ENCODE assay signal across 10 cellular contexts in the genomic region with DNA sequence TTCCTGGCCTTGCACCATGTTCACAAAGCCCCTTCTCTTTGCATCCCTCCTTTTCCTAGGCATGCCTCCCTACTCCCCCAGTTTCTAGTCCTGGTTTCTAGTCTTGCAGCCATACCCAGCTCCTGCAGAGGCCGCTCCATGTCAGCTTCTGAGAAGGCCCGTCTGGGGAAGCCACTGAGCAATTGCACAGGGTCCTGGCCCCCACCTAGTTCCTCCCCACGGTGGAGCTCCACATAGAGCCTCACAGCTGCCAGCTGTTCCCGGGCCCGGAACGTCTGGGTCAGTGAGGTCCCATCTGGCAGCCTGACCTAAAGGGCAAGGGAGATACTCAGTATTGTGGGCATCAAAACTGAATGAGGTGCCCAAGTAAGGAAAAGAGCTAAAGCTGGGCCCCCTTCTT. TPM values are rescaled to one million over a fixed set of nuclear protein-coding genes. Genes with fewer than 3 reads are reported as not detected.
A peak's percentile ranks its signal among the peaks of the same experiment; 100 is the strongest.
DNase-seq lines count a peak whose midpoint lies in the region; ATAC-seq, FAIRE-seq and TF ChIP-seq lines count a peak whose summit lies in the region.
"Had no signal": no experiment of that assay in that cellular context is flagged by ENCODE, and none has a peak within 500 bp of the region (broad histone marks: within the 10 kb centered on the region; RNA-seq: fewer than 3 reads in every experiment).

No MANE protein-coding gene starts in this region.

- no peak overlapping the region for H3K27ac Mint-ChIP-seq in T-helper 2 cell treated with Interferon-gamma antibody and Interleukin-4, amounts not matched to agents 5 μg/mL and 100 μg/mL, for 36 hours

- H2BK15ac ChIP-seq in neuronal stem cell (ENCODE audit: low read length), result no peak overlapping the region

- RAD21 ChIA-PET in HCT116 (lab: Charles Lee; ENCODE audit: low non-redundant PET in 1 of 2, low total read pairs in 2 of 2, uncharacterized antibody in 2 of 2, unreplicated experiment in 2 of 2) (no interaction called here), GM12878 (lab: Charles Lee; ENCODE audit: unreplicated experiment) (interaction anchor here (1.1 kb wide), 1 partner anchor 17 kb away, joined by 3 read pairs; no protein-coding TSS in a partner anchor)

- no peak overlapping the region for H3K4ac ChIP-seq in neuronal stem cell (ENCODE audit: low read length)

- WGBS in GM12878 (ENCODE audit: insufficient coverage, insufficient replicate concordance, low lambda C conversion rate, missing lambda C conversion rate), result 77% methylated on average over 6 of the region's 6 CpGs
- no CpG with 5 or more reads among the region's 6 CpGs for WGBS in neuronal stem cell (ENCODE audit: extremely low coverage in 2 of 2, insufficient read length in 2 of 2, insufficient replicate concordance in 1 of 2), 2 donors

- H3K79me1 ChIP-seq in neuronal stem cell (ENCODE audit: low read depth, low read length), result peaks cover 9% of the 10 kb centered on the region

- no peaks in the 10 kb centered on the region for H3K9me3 ChIP-seq in HCT116 (ENCODE audit: control insufficient read depth in 1 of 2, insufficient read depth in 1 of 2, low read depth in 1 of 2, low read length in 2 of 2)
- no peaks in the 10 kb centered on the region for H3K9me3 ChIP-seq in GM12878 (replicated peaks; ENCODE audit: control insufficient read depth, insufficient read depth, low read length)
- no peaks in the 10 kb centered on the region for H3K9me3 ChIP-seq in neuronal stem cell (replicated peaks in 1 of 2; ENCODE audit: control insufficient read depth in 2 of 2, insufficient read depth in 1 of 2, low read depth in 1 of 2, low read length in 2 of 2)

- H2BK12ac ChIP-seq in neuronal stem cell (ENCODE audit: low read length), result no peak overlapping the region

- TF ChIP-seq POLR2A in HCT116 (IDR thresholded peaks at IDR 0.05; ENCODE audit: borderline replicate concordance, extremely low read depth, insufficient read depth, insufficient read length) (no peak), GM12878 (IDR thresholded peaks at IDR 0.05; ENCODE audit: low read depth, low read length) (peak; percentile 36; the same call in 1 of the 2 replicates)

- H3K23ac ChIP-seq in neuronal stem cell (ENCODE audit: low read depth, low read length, poor library complexity), result no peak overlapping the region

- H3K18ac ChIP-seq in neuronal stem cell (ENCODE audit: low read length), result no peak overlapping the region

- TF ChIP-seq CTCF in HCT116 (IDR thresholded peaks at IDR 0.05 in 2 of 3, conservative IDR thresholded peaks at IDR 0.05 in 1 of 3; ENCODE audit: borderline replicate concordance in 1 of 3, insufficient read depth in 1 of 3, low read depth in 2 of 3, low read length in 2 of 3) (0 out of 6 replicates have a peak, but pooled peaks of 1 of the 3 experiments have one; percentile 14), GM12878 (IDR thresholded peaks at IDR 0.05 in 2 of 3, conservative IDR thresholded peaks at IDR 0.05 in 1 of 3; ENCODE audit: control insufficient read depth in 2 of 3, extremely low read depth in 1 of 3, insufficient read depth in 1 of 3, low read depth in 3 of 3, low read length in 3 of 3) (no peak)

- no peak overlapping the region for H3K14ac ChIP-seq in neuronal stem cell (ENCODE audit: low read length)

- no peak overlapping the region for H3K4me3 ChIP-seq in HCT116 (replicated peaks in 1 of 2; ENCODE audit: low read depth in 1 of 2, low read length in 2 of 2)
- H3K4me3 ChIP-seq in GM12878, result no peak overlapping the region
- no peak overlapping the region for H3K4me3 ChIP-seq in neuronal stem cell (ENCODE audit: low read length in 2 of 2)

- H3K4me3 Mint-ChIP-seq in T-helper 2 cell treated with Interferon-gamma antibody and Interleukin-4, amounts not matched to agents 5 μg/mL and 100 μg/mL, for 36 hours, result peak overlapping the region; percentile 67

- no peak overlapping the region for H3K9ac ChIP-seq in HCT116 (ENCODE audit: low read length)
- no peak overlapping the region for H3K9ac ChIP-seq in GM12878 (ENCODE audit: control insufficient read depth, insufficient read depth, low read length)
- H3K9ac ChIP-seq in neuronal stem cell (ENCODE audit: low read depth, low read length, poor library complexity), result no peak overlapping the region

- ATAC-seq in HCT116, result no peak
- no peak for ATAC-seq in GM12878
- ATAC-seq: left ventricle myocardium superior had no signal

- H3K9me3 Mint-ChIP-seq in T-helper 2 cell treated with Interferon-gamma antibody and Interleukin-4, amounts not matched to agents 5 μg/mL and 100 μg/mL, for 36 hours, result no peaks in the 10 kb centered on the region

- H3K79me2 ChIP-seq in HCT116 (ENCODE audit: insufficient read depth, low read length) (peaks cover 66% of the 10 kb centered on the region), GM12878 (ENCODE audit: control insufficient read depth, insufficient read depth, low read length) (peaks cover 34% of the 10 kb centered on the region)

- POLR2A ChIA-PET in HCT116 (lab: Charles Lee) (interaction anchor here (0.9 to 3.9 kb wide), 4 partner anchors 12 to 85 kb away, joined by 3 to 21 read pairs (median 5); a partner anchor contains a TSS), GM12878 (lab: Charles Lee) (interaction anchor here (1.0 to 16.2 kb wide), 4 partner anchors 11 to 85 kb away, joined by 3 to 295 read pairs (median 44); a partner anchor contains a TSS)

- peak overlapping the region; percentile 64 for H4K91ac ChIP-seq in neuronal stem cell (ENCODE audit: low read depth, low read length, poor library complexity)

- H4K8ac ChIP-seq in neuronal stem cell (ENCODE audit: low read depth, low read length), result no peak overlapping the region

- TF ChIP-seq RAD21 in HCT116 (IDR thresholded peaks at IDR 0.05; ENCODE audit: low read depth), result no peak
- TF ChIP-seq RAD21 in GM12878 (IDR thresholded peaks at IDR 0.05; ENCODE audit: insufficient read depth, low read depth, low read length), result no peak

- no peak overlapping the region for H2AK5ac ChIP-seq in neuronal stem cell (ENCODE audit: low read depth, low read length)

- intact Hi-C loops in HCT116 (cut with micrococcal nuclease) (loop anchor here (10.0 kb wide), 1 partner anchor 88 kb away; a partner anchor contains a TSS), GM12878 (cut with micrococcal nuclease; ENCODE audit: unreplicated experiment) (no loop called here)

- H3K36me3 Mint-ChIP-seq in T-helper 2 cell treated with Interferon-gamma antibody and Interleukin-4, amounts not matched to agents 5 μg/mL and 100 μg/mL, for 36 hours (ENCODE audit: low read depth), result peaks cover 39% of the 10 kb centered on the region

- TF ChIP-seq EP300 in GM12878 (IDR thresholded peaks at IDR 0.05; ENCODE audit: borderline replicate concordance in 1 of 2, control insufficient read depth in 1 of 2, low read depth in 2 of 2, low read length in 2 of 2), result no peak

- H3K4me2 ChIP-seq in HCT116 (ENCODE audit: low read length) (0 out of 2 replicates have a peak overlapping the region, but pooled peaks have one; percentile 95), GM12878 (ENCODE audit: control insufficient read depth, insufficient read depth) (no peak overlapping the region; the same call in 1 of the 2 replicates), neuronal stem cell (ENCODE audit: insufficient read depth, low read length, poor library complexity, severe bottlenecking) (no peak overlapping the region)

- H3K4me1 Mint-ChIP-seq in T-helper 2 cell treated with Interferon-gamma antibody and Interleukin-4, amounts not matched to agents 5 μg/mL and 100 μg/mL, for 36 hours (ENCODE audit: low read depth), result peaks cover 44% of the 10 kb centered on the region

- peaks cover 32 to 58% of the 10 kb centered on the region in 2 experiments for H3K4me1 ChIP-seq in HCT116 (ENCODE audit: control insufficient read depth in 1 of 2, insufficient read depth in 2 of 2, low read length in 2 of 2)
- H3K4me1 ChIP-seq in GM12878 (ENCODE audit: control insufficient read depth, insufficient read depth, low read length), result peaks cover 18% of the 10 kb centered on the region
- H3K4me1 ChIP-seq in neuronal stem cell (ENCODE audit: control insufficient read depth in 2 of 2, insufficient read depth in 1 of 2, low read depth in 1 of 2, low read length in 2 of 2), result peaks cover 4 to 11% of the 10 kb centered on the region in 2 donors

- in situ Hi-C loops in GM12878 (cut with MboI), result no loop called here

- SMC1A ChIA-PET in GM12878 (lab: Charles Lee; ENCODE audit: uncharacterized antibody, unreplicated experiment), result interaction anchor here (0.6 to 1.4 kb wide), 2 partner anchors 10 to 233 kb away, joined by 3 read pairs; no protein-coding TSS in a partner anchor

- BruUV-seq in HCT116 (replicated peaks; lab: Mats Ljungman, UMichigan) (no TSS peak), GM12878 (replicated peaks; lab: Mats Ljungman, UMichigan) (no TSS peak)

- H2BK5ac ChIP-seq in neuronal stem cell (ENCODE audit: low read length), result no peak overlapping the region

- no peak for FAIRE-seq in GM12878 (lab: Jason Lieb, UNC)

- H4K20me1 ChIP-seq in HCT116 (ENCODE audit: insufficient read depth), result no peaks in the 10 kb centered on the region
- H4K20me1 ChIP-seq in GM12878 (ENCODE audit: control insufficient read depth, insufficient read depth), result no peaks in the 10 kb centered on the region; the same call in 1 of the 2 replicates

- no peaks in the 10 kb centered on the region for H3K27me3 Mint-ChIP-seq in T-helper 2 cell treated with Interferon-gamma antibody and Interleukin-4, amounts not matched to agents 5 μg/mL and 100 μg/mL, for 36 hours (ENCODE audit: low read depth)

- CTCF ChIA-PET in HCT116 (lab: Charles Lee), result no interaction called here
- CTCF ChIA-PET in GM12878 (lab: Yijun Ruan, JAX), result interaction anchor here (0.9 to 1.9 kb wide), 6 partner anchors 9 to 286 kb away, joined by 3 to 5 read pairs (median 4); a partner anchor contains a TSS

- no peak overlapping the region for H2BK120ac ChIP-seq in neuronal stem cell (ENCODE audit: low read depth, low read length)

- no peak for DNase-seq in T-helper 2 cell treated with Interferon-gamma antibody and Interleukin-4, amounts not matched to agents 5 μg/mL and 100 μg/mL, for 36 hours (ENCODE audit: low spot score)
- no peak for DNase-seq in T-helper 2 cell
- no peak for DNase-seq in HCT116 (ENCODE audit: low read depth, low spot score)
- DNase-seq in GM12878 (ENCODE audit: low read depth, low spot score), result no peak
- no peak for DNase-seq in neuronal stem cell (ENCODE audit: low spot score)
- DNase-seq in NCI-H2171 (lab: John Stamatoyannopoulos, UW), result no peak
- no peak for DNase-seq in NCI-H2107 (lab: John Stamatoyannopoulos, UW)
- no peak for DNase-seq in NCI-H2081 (lab: John Stamatoyannopoulos, UW)
- DNase-seq: left ventricle myocardium superior, NCI-H345 had no signal

- H2AFZ ChIP-seq in HCT116 (ENCODE audit: low read depth, low read length, poor library complexity, severe bottlenecking) (no peak overlapping the region), GM12878 (ENCODE audit: control insufficient read depth, low read depth, low read length) (no peak overlapping the region), neuronal stem cell (ENCODE audit: low read length) (no peak overlapping the region)

- H3K27me3 ChIP-seq in HCT116 (ENCODE audit: insufficient read depth, low read length) (no peaks in the 10 kb centered on the region), GM12878 (replicated peaks in 1 of 2; ENCODE audit: control insufficient read depth in 2 of 2, insufficient read depth in 2 of 2, low read length in 1 of 2) (no peaks in the 10 kb centered on the region), neuronal stem cell (ENCODE audit: control insufficient read depth in 3 of 3, insufficient read depth in 3 of 3, low read depth in 1 of 3, low read length in 3 of 3) (no peaks in the 10 kb centered on the region)

- no peaks in the 10 kb centered on the region for H3K9me2 ChIP-seq in HCT116 (ENCODE audit: insufficient read depth)

- peaks cover 6 to 11% of the 10 kb centered on the region in 2 experiments; a peak in 3 of 4 replicates for H3K36me3 ChIP-seq in HCT116 (ENCODE audit: control insufficient read depth in 1 of 2, insufficient read depth in 2 of 2, low read length in 2 of 2)
- peaks cover 0 to 10% of the 10 kb centered on the region in 2 experiments; a peak in 1 of 4 replicates for H3K36me3 ChIP-seq in GM12878 (ENCODE audit: control insufficient read depth in 2 of 2, insufficient read depth in 2 of 2, low read length in 1 of 2)
- H3K36me3 ChIP-seq in neuronal stem cell (replicated peaks in 1 of 2; ENCODE audit: control insufficient read depth in 2 of 2, insufficient read depth in 2 of 2, low read length in 2 of 2), result peaks cover 18 to 50% of the 10 kb centered on the region in 2 donors

- H3K27ac ChIP-seq in HCT116 (ENCODE audit: low read depth, low read length), result no peak overlapping the region; the same call in 1 of the 2 replicates
- H3K27ac ChIP-seq in GM12878 (ENCODE audit: control insufficient read depth, insufficient read depth), result no peak overlapping the region
- H3K27ac ChIP-seq in neuronal stem cell (replicated peaks; ENCODE audit: low read length), result no peak overlapping the region

RNA-seq across cellular contexts. Expression of a gene that starts 2.2 kb away (rescaled TPM):
- 94.2 TPM for total RNA-seq in HCT116 (2021; ENCODE audit: unreplicated experiment)
- 113 and 125 TPM in 2 replicates for polyA plus RNA-seq in HCT116 (2012)
- total RNA-seq in GM12878 (2013; cell fraction: nucleolus; rRNA removed), result 29.9 and 38.5 TPM in 2 replicates
- total RNA-seq in GM12878 (2014; rRNA removed), result 119 and 120 TPM in 2 replicates
- 93.7 and 105 TPM in 2 replicates for total RNA-seq in GM12878 (2014; rRNA removed; fragmentation: Illumina TruSeq; extraction: Trizol)
- total RNA-seq in GM12878 (2021), result 122 and 127 TPM in 2 replicates
- 238 TPM for polyA plus RNA-seq in GM12878 (2011; ENCODE audit: low read depth)
- polyA plus RNA-seq in GM12878 (2011; rRNA removed), result 49.2 and 70.8 TPM in 2 replicates
- polyA plus RNA-seq in GM12878 (2011; cell fraction: cytosol; rRNA removed), result 84.9 and 108 TPM in 2 replicates
- 115 and 144 TPM in 2 replicates for polyA plus RNA-seq in GM12878 (2011; cell fraction: nucleus; rRNA removed)
- polyA plus RNA-seq in GM12878 (2012), result 101 and 104 TPM in 2 replicates
- 52.0 and 117 TPM in 2 replicates for polyA plus RNA-seq in GM12878 (2014; fragmentation: Illumina TruSeq; extraction: Trizol)
- 10 to 100 TPM in 1 of 2 experiments, 1 to 10 TPM in 1; 7.0 to 20.7 TPM for polyA plus RNA-seq in GM12878 (2014; fragmentation: Nextera tagmentation; extraction: Ambion mirVana)
- 162 and 173 TPM in 2 replicates for polyA plus RNA-seq in GM12878 (2014; rRNA removed)
- polyA plus RNA-seq in GM12878 (2016; fragmentation: Nextera tagmentation; extraction: Ambion mirVana), result 100 to 1,000 TPM; 101 to 108 TPM
- polyA minus RNA-seq in GM12878 (2011; rRNA and poly(A)+ RNA removed), result 32.3 and 42.3 TPM in 2 replicates
- 22.1 and 22.9 TPM in 2 replicates for polyA minus RNA-seq in GM12878 (2011; cell fraction: cytosol; rRNA and poly(A)+ RNA removed)
- polyA minus RNA-seq in GM12878 (2011; cell fraction: nucleus; rRNA and poly(A)+ RNA removed), result 24.5 and 40.8 TPM in 2 replicates
- polyA plus RNA-seq in neuronal stem cell (2013, experiment 1 of 2), result 140 TPM
- polyA plus RNA-seq in neuronal stem cell (2013, experiment 2 of 2), result 127 TPM

RNA-seq across cellular contexts. Expression of a gene that starts 4.6 kb away (rescaled TPM):
- total RNA-seq in HCT116 (2021; ENCODE audit: unreplicated experiment) (14.7 TPM), GM12878 (2014; rRNA removed) (8.1 and 9.4 TPM in 2 replicates), GM12878 (2014; rRNA removed; fragmentation: Illumina TruSeq; extraction: Trizol) (7.6 and 8.7 TPM in 2 replicates), GM12878 (2021) (12.0 and 12.6 TPM in 2 replicates)
- 3.5 and 3.6 TPM in 2 replicates for polyA plus RNA-seq in HCT116 (2012)
- 30.1 and 32.4 TPM in 2 replicates for total RNA-seq in GM12878 (2013; cell fraction: nucleolus; rRNA removed)
- polyA plus RNA-seq in GM12878 (2011; ENCODE audit: low read depth), result 6.8 TPM
- polyA plus RNA-seq in GM12878 (2011; rRNA removed) (6.0 and 6.2 TPM in 2 replicates), GM12878 (2014; fragmentation: Illumina TruSeq; extraction: Trizol) (7.2 and 8.7 TPM in 2 replicates), GM12878 (2014; fragmentation: Nextera tagmentation; extraction: Ambion mirVana) (1 to 10 TPM in 1 of 2 experiments, under 1 TPM in 1; 0.79 to 2.4 TPM), GM12878 (2014; rRNA removed) (11.0 and 12.0 TPM in 2 replicates), GM12878 (2016; fragmentation: Nextera tagmentation; extraction: Ambion mirVana) (1 to 10 TPM; 5.8 to 7.6 TPM)
- polyA plus RNA-seq in GM12878 (2011; cell fraction: cytosol; rRNA removed), result 4.8 and 6.1 TPM in 2 replicates
- polyA plus RNA-seq in GM12878 (2011; cell fraction: nucleus; rRNA removed), result 17.1 and 21.2 TPM in 2 replicates
- 6.2 and 6.5 TPM in 2 replicates for polyA plus RNA-seq in GM12878 (2012)
- polyA minus RNA-seq in GM12878 (2011; rRNA and poly(A)+ RNA removed), result 7.1 and 11.4 TPM in 2 replicates
- 2.4 and 3.2 TPM in 2 replicates for polyA minus RNA-seq in GM12878 (2011; cell fraction: cytosol; rRNA and poly(A)+ RNA removed)
- 11.2 and 17.0 TPM in 2 replicates for polyA minus RNA-seq in GM12878 (2011; cell fraction: nucleus; rRNA and poly(A)+ RNA removed)
- polyA plus RNA-seq in neuronal stem cell (2013, experiment 1 of 2), result 1.1 TPM
- 0.98 TPM for polyA plus RNA-seq in neuronal stem cell (2013, experiment 2 of 2)

RNA-seq across cellular contexts. Expression of a gene that starts 5.2 kb away (rescaled TPM):
- total RNA-seq in HCT116 (2021; ENCODE audit: unreplicated experiment), result 17.9 TPM
- 25.9 and 26.5 TPM in 2 replicates for polyA plus RNA-seq in HCT116 (2012)
- 7.9 and 10.1 TPM in 2 replicates for total RNA-seq in GM12878 (2013; cell fraction: nucleolus; rRNA removed)
- 16.3 and 18.2 TPM in 2 replicates for total RNA-seq in GM12878 (2014; rRNA removed)
- total RNA-seq in GM12878 (2014; rRNA removed; fragmentation: Illumina TruSeq; extraction: Trizol), result 3.6 and 4.6 TPM in 2 replicates
- total RNA-seq in GM12878 (2021), result 9.4 and 10.5 TPM in 2 replicates
- polyA plus RNA-seq in GM12878 (2011; ENCODE audit: low read depth), result 1.4 TPM
- 2.6 and 5.9 TPM in 2 replicates for polyA plus RNA-seq in GM12878 (2011; rRNA removed)
- 9.1 and 11.4 TPM in 2 replicates for polyA plus RNA-seq in GM12878 (2011; cell fraction: cytosol; rRNA removed)
- polyA plus RNA-seq in GM12878 (2011; cell fraction: nucleus; rRNA removed), result 4.7 and 5.2 TPM in 2 replicates
- polyA plus RNA-seq in GM12878 (2012), result 6.7 and 8.6 TPM in 2 replicates
- polyA plus RNA-seq in GM12878 (2014; fragmentation: Illumina TruSeq; extraction: Trizol), result 0.35 and 1.3 TPM in 2 replicates
- 1 to 10 TPM; 2.0 to 4.6 TPM for polyA plus RNA-seq in GM12878 (2014; fragmentation: Nextera tagmentation; extraction: Ambion mirVana)
- polyA plus RNA-seq in GM12878 (2014; rRNA removed), result 15.5 and 21.4 TPM in 2 replicates
- 10 to 100 TPM; 18.1 to 20.5 TPM for polyA plus RNA-seq in GM12878 (2016; fragmentation: Nextera tagmentation; extraction: Ambion mirVana)
- 2.3 and 4.4 TPM in 2 replicates for polyA minus RNA-seq in GM12878 (2011; rRNA and poly(A)+ RNA removed)
- 2.9 and 3.8 TPM in 2 replicates for polyA minus RNA-seq in GM12878 (2011; cell fraction: cytosol; rRNA and poly(A)+ RNA removed)
- 5.3 and 7.0 TPM in 2 replicates for polyA minus RNA-seq in GM12878 (2011; cell fraction: nucleus; rRNA and poly(A)+ RNA removed)
- polyA plus RNA-seq in neuronal stem cell (2013, experiment 1 of 2), result 11.6 TPM
- polyA plus RNA-seq in neuronal stem cell (2013, experiment 2 of 2), result 11.7 TPM

RNA-seq across cellular contexts. Expression of a gene that starts 11.6 kb away (rescaled TPM):
- total RNA-seq in HCT116 (2021; ENCODE audit: unreplicated experiment), result 63.5 TPM
- polyA plus RNA-seq in HCT116 (2012), result 12.2 and 18.7 TPM in 2 replicates
- total RNA-seq in GM12878 (2013; cell fraction: nucleolus; rRNA removed), result 29.5 and 29.6 TPM in 2 replicates
- 20.3 and 27.5 TPM in 2 replicates for total RNA-seq in GM12878 (2014; rRNA removed)
- 197 and 213 TPM in 2 replicates for total RNA-seq in GM12878 (2014; rRNA removed; fragmentation: Illumina TruSeq; extraction: Trizol)
- total RNA-seq in GM12878 (2021), result 56.8 and 61.3 TPM in 2 replicates
- 12.0 TPM for polyA plus RNA-seq in GM12878 (2011; ENCODE audit: low read depth)
- 2.8 and 7.0 TPM in 2 replicates for polyA plus RNA-seq in GM12878 (2011; rRNA removed)
- 12.8 and 13.9 TPM in 2 replicates for polyA plus RNA-seq in GM12878 (2011; cell fraction: cytosol; rRNA removed)
- 11.5 and 15.3 TPM in 2 replicates for polyA plus RNA-seq in GM12878 (2011; cell fraction: nucleus; rRNA removed)
- polyA plus RNA-seq in GM12878 (2012), result 15.0 and 16.1 TPM in 2 replicates
- 2.9 and 8.6 TPM in 2 replicates for polyA plus RNA-seq in GM12878 (2014; fragmentation: Illumina TruSeq; extraction: Trizol)
- 10 to 100 TPM; 17.0 to 20.4 TPM for polyA plus RNA-seq in GM12878 (2014; fragmentation: Nextera tagmentation; extraction: Ambion mirVana)
- 22.8 and 28.0 TPM in 2 replicates for polyA plus RNA-seq in GM12878 (2014; rRNA removed)
- 10 to 100 TPM; 18.3 to 23.6 TPM for polyA plus RNA-seq in GM12878 (2016; fragmentation: Nextera tagmentation; extraction: Ambion mirVana)
- polyA minus RNA-seq in GM12878 (2011; rRNA and poly(A)+ RNA removed), result 25.0 and 33.4 TPM in 2 replicates
- polyA minus RNA-seq in GM12878 (2011; cell fraction: cytosol; rRNA and poly(A)+ RNA removed), result 111 and 165 TPM in 2 replicates
- 69.0 and 288 TPM in 2 replicates for polyA minus RNA-seq in GM12878 (2011; cell fraction: nucleus; rRNA and poly(A)+ RNA removed)
- polyA plus RNA-seq in neuronal stem cell (2013, experiment 1 of 2), result 18.5 TPM
- 17.0 TPM for polyA plus RNA-seq in neuronal stem cell (2013, experiment 2 of 2)

RNA-seq across cellular contexts. Expression of a gene that starts 11.7 kb away (rescaled TPM):
- 121 TPM for total RNA-seq in HCT116 (2021; ENCODE audit: unreplicated experiment)
- 62.4 and 91.8 TPM in 2 replicates for polyA plus RNA-seq in HCT116 (2012)
- 2.3 and 4.0 TPM in 2 replicates for total RNA-seq in GM12878 (2013; cell fraction: nucleolus; rRNA removed)
- 158 and 162 TPM in 2 replicates for total RNA-seq in GM12878 (2014; rRNA removed)
- 148 and 162 TPM in 2 replicates for total RNA-seq in GM12878 (2014; rRNA removed; fragmentation: Illumina TruSeq; extraction: Trizol)
- 94.4 and 97.1 TPM in 2 replicates for total RNA-seq in GM12878 (2021)
- polyA plus RNA-seq in GM12878 (2011; ENCODE audit: low read depth), result 36.5 TPM
- 56.0 and 62.5 TPM in 2 replicates for polyA plus RNA-seq in GM12878 (2011; rRNA removed)
- polyA plus RNA-seq in GM12878 (2011; cell fraction: cytosol; rRNA removed), result 65.2 and 76.2 TPM in 2 replicates
- 41.3 and 42.6 TPM in 2 replicates for polyA plus RNA-seq in GM12878 (2011; cell fraction: nucleus; rRNA removed)
- polyA plus RNA-seq in GM12878 (2012), result 63.9 and 85.3 TPM in 2 replicates
- 113 and 184 TPM in 2 replicates for polyA plus RNA-seq in GM12878 (2014; fragmentation: Illumina TruSeq; extraction: Trizol)
- 100 to 1,000 TPM; 134 to 199 TPM for polyA plus RNA-seq in GM12878 (2014; fragmentation: Nextera tagmentation; extraction: Ambion mirVana)
- polyA plus RNA-seq in GM12878 (2014; rRNA removed), result 151 and 197 TPM in 2 replicates
- polyA plus RNA-seq in GM12878 (2016; fragmentation: Nextera tagmentation; extraction: Ambion mirVana), result 100 to 1,000 TPM; 266 to 270 TPM
- 4.7 and 10.2 TPM in 2 replicates for polyA minus RNA-seq in GM12878 (2011; rRNA and poly(A)+ RNA removed)
- polyA minus RNA-seq in GM12878 (2011; cell fraction: cytosol; rRNA and poly(A)+ RNA removed), result 9.9 TPM in 2 replicates
- polyA minus RNA-seq in GM12878 (2011; cell fraction: nucleus; rRNA and poly(A)+ RNA removed), result 5.8 and 7.9 TPM in 2 replicates
- 116 TPM for polyA plus RNA-seq in neuronal stem cell (2013, experiment 1 of 2)
- polyA plus RNA-seq in neuronal stem cell (2013, experiment 2 of 2), result 111 TPM
